31 cellular contexts compared by ENCODE assay signal in the genomic region with DNA sequence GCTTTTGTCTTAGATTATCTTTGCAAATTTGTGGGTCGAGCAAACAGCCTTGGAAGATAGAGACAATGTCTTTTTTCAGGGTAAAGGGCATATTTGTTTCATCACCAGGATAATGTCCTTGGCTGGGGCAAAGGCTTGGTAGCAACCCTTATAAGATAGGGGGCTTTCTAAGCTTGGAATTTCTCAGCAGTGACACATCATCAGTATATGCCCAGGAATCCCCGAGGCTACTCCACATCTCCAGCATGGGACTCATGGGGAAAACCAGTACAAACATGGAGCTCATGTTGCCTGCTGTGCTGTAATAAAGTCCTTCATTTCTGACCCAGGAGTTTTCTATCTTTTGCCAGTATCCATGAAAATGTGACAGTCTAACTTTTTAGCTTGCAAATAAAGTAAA.
"Had no signal": no experiment of that assay in that cellular context is flagged by ENCODE, and none has a peak within 500 bp of the region (broad histone marks: within the 10 kb centered on the region; RNA-seq: fewer than 3 reads in every experiment).

No MANE protein-coding gene starts in this region.

- DNase-seq: activated CD4-positive, alpha-beta memory T cell treated with anti-CD3 and anti-CD28 coated beads, Interleukin-2, amount 10 ng/mL, durations not matched to agents 7 days and 5 days; activated CD4-positive, alpha-beta T cell treated with anti-CD3 and anti-CD28 coated beads for 36 hours; activated CD4-positive, alpha-beta T cell treated with anti-CD3 and anti-CD28 coated beads, Interleukin-2, amount 10 ng/mL, durations not matched to agents 24 days and 14 days; activated CD4-positive, CD25-positive, alpha-beta regulatory T cell; activated CD4-positive, CD25-positive, alpha-beta regulatory T cell treated with anti-CD3 and anti-CD28 coated beads, Interleukin-2, amount 50 U/mL, for 72 hours; activated CD8-positive, alpha-beta memory T cell treated with anti-CD3 and anti-CD28 coated beads, Interleukin-2, amount 50 U/mL, for 48 hours; activated gamma-delta T cell; activated naive CD4-positive, alpha-beta T cell; activated naive CD4-positive, alpha-beta T cell treated with anti-CD3 and anti-CD28 coated beads, Interleukin-2, amount 50 U/mL, for 16 hours; activated T-cell treated with anti-CD3 and anti-CD28 coated beads for 4 hours; activated T-cell treated with anti-CD3 and anti-CD28 coated beads, Interleukin-2, amount 50 U/mL, for 24 hours; activated T-cell treated with anti-CD3 and anti-CD28 coated beads, Interleukin-2, amount 50 U/mL, for 72 hours; amygdala; aorta; body of pancreas; caudate nucleus; cortex of kidney; dermis blood vessel endothelial cell; effector CD4-positive, alpha-beta T cell; effector memory CD8-positive, alpha-beta T cell; erythroblast; foreskin keratinocyte; gastrocnemius medialis; glutamatergic neuron; SW 1271; T-cell; T-helper 9 cell; WERI-Rb-1 had no signal

- H3K4me3 ChIP-seq: body of pancreas, esophagus muscularis mucosa, gastrocnemius medialis had no signal

- H3K4me1 Mint-ChIP-seq: activated CD4-positive, alpha-beta memory T cell treated with anti-CD3 and anti-CD28 coated beads, Interleukin-2, amount 10 ng/mL, durations not matched to agents 7 days and 5 days; activated CD4-positive, alpha-beta T cell treated with anti-CD3 and anti-CD28 coated beads for 36 hours; activated CD4-positive, alpha-beta T cell treated with anti-CD3 and anti-CD28 coated beads, Interleukin-2, amount 10 ng/mL, durations not matched to agents 24 days and 14 days; T-cell had no signal

- ATAC-seq: activated CD4-positive, alpha-beta T cell treated with anti-CD3 and anti-CD28 coated beads for 36 hours; activated T-cell treated with anti-CD3 and anti-CD28 coated beads, Interleukin-2, amount 50 U/mL, for 72 hours; body of pancreas; effector memory CD8-positive, alpha-beta T cell; foreskin keratinocyte; gastrocnemius medialis; T-cell had no signal

- H3K27ac Mint-ChIP-seq: activated CD4-positive, alpha-beta memory T cell treated with anti-CD3 and anti-CD28 coated beads, Interleukin-2, amount 10 ng/mL, durations not matched to agents 7 days and 5 days; activated CD4-positive, alpha-beta T cell treated with anti-CD3 and anti-CD28 coated beads for 36 hours; activated CD4-positive, alpha-beta T cell treated with anti-CD3 and anti-CD28 coated beads, Interleukin-2, amount 10 ng/mL, durations not matched to agents 24 days and 14 days; activated naive CD8-positive, alpha-beta T cell; activated T-cell treated with anti-CD3 and anti-CD28 coated beads, Interleukin-2, amount 50 U/mL, for 24 hours; activated T-cell treated with anti-CD3 and anti-CD28 coated beads, Interleukin-2, amount 50 U/mL, for 72 hours; effector memory CD8-positive, alpha-beta T cell; T-cell; T-helper 1 cell treated with Interleukin-12 subunit alpha and Interleukin-12 subunit beta and Interleukin-4 antibody, amounts not matched to agents 30 μg/mL and 1 μg/mL, for 36 hours had no signal

- H3K36me3 Mint-ChIP-seq: activated naive CD8-positive, alpha-beta T cell; T-cell had no signal

- H3K9me3 Mint-ChIP-seq: activated CD4-positive, alpha-beta T cell treated with anti-CD3 and anti-CD28 coated beads, Interleukin-2, amount 10 ng/mL, durations not matched to agents 24 days and 14 days; activated T-cell treated with anti-CD3 and anti-CD28 coated beads, Interleukin-2, amount 50 U/mL, for 24 hours; T-helper 1 cell treated with Interleukin-12 subunit alpha and Interleukin-12 subunit beta and Interleukin-4 antibody, amounts not matched to agents 30 μg/mL and 1 μg/mL, for 36 hours had no signal

- H3K4me1 ChIP-seq: body of pancreas, foreskin keratinocyte, gastrocnemius medialis had no signal

- H3K27me3 ChIP-seq: body of pancreas, esophagus muscularis mucosa, foreskin keratinocyte, gastrocnemius medialis had no signal

- H3K27ac ChIP-seq: body of pancreas, esophagus muscularis mucosa, foreskin keratinocyte, gastrocnemius medialis, WERI-Rb-1 had no signal

- H3K27me3 Mint-ChIP-seq: activated CD4-positive, alpha-beta memory T cell treated with anti-CD3 and anti-CD28 coated beads, Interleukin-2, amount 10 ng/mL, durations not matched to agents 7 days and 5 days; activated CD4-positive, alpha-beta T cell treated with anti-CD3 and anti-CD28 coated beads for 36 hours; activated CD4-positive, alpha-beta T cell treated with anti-CD3 and anti-CD28 coated beads, Interleukin-2, amount 10 ng/mL, durations not matched to agents 24 days and 14 days; activated naive CD8-positive, alpha-beta T cell; activated T-cell treated with anti-CD3 and anti-CD28 coated beads, Interleukin-2, amount 50 U/mL, for 24 hours; effector memory CD8-positive, alpha-beta T cell; T-cell had no signal

- H3K9me3 ChIP-seq: body of pancreas, esophagus muscularis mucosa, gastrocnemius medialis had no signal

- H3K4me3 Mint-ChIP-seq: activated CD4-positive, alpha-beta memory T cell treated with anti-CD3 and anti-CD28 coated beads, Interleukin-2, amount 10 ng/mL, durations not matched to agents 7 days and 5 days; activated CD4-positive, alpha-beta T cell treated with anti-CD3 and anti-CD28 coated beads for 36 hours; activated CD4-positive, alpha-beta T cell treated with anti-CD3 and anti-CD28 coated beads, Interleukin-2, amount 10 ng/mL, durations not matched to agents 24 days and 14 days; activated naive CD8-positive, alpha-beta T cell; activated T-cell treated with anti-CD3 and anti-CD28 coated beads, Interleukin-2, amount 50 U/mL, for 24 hours; activated T-cell treated with anti-CD3 and anti-CD28 coated beads, Interleukin-2, amount 50 U/mL, for 72 hours; effector memory CD8-positive, alpha-beta T cell; T-cell; T-helper 1 cell treated with Interleukin-12 subunit alpha and Interleukin-12 subunit beta and Interleukin-4 antibody, amounts not matched to agents 30 μg/mL and 1 μg/mL, for 36 hours had no signal

- H3K36me3 ChIP-seq: esophagus muscularis mucosa, gastrocnemius medialis, WERI-Rb-1 had no signal
